In the genomic region with DNA sequence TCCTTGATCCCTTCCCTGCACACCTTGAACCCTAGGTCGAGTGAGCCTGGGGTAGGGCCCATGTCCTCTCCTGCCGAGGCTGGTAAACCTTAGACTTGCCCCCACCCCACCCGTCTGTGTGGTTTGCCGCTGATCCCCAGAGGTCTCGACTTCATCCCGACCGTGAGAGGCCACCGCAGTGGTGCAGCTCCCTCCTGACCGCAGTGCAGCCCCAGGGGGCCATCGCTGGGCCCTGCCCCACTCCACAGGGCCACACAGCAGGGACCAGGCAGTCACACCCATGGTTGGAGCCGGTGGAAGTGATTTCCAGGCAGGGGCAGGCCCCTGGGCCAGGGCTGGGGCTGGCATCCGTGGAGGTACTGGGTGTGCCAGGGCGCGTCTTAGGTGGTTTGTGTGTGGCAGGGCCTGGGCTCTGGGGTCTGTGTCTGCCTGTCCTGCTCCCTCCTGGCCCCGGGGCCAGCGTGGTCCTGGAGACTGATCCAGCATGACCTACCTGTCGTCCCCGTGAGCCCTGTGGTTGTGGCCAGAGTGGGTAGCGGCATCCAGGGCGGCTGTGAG, we compare ENCODE assay signal across 1 cellular context.
TF ChIP-seq lines count a peak whose summit lies in the region.

No MANE protein-coding gene starts in this region.

TF ChIP-seq in HCT116, 20 proteins besides CTCF, POLR2A, EP300 and RAD21:
- TF ChIP-seq CBX3 (IDR thresholded peaks at IDR 0.05; ENCODE audit: low read depth), result no peak
- TF ChIP-seq EGR1 (IDR thresholded peaks at IDR 0.05; ENCODE audit: low read depth), result no peak
- TF ChIP-seq TCF7L2 (IDR thresholded peaks at IDR 0.05; ENCODE audit: borderline replicate concordance, extremely low read depth, insufficient read depth, insufficient read length), result no peak
